ENCODE assay signal across 7 cellular contexts in the genomic region with DNA sequence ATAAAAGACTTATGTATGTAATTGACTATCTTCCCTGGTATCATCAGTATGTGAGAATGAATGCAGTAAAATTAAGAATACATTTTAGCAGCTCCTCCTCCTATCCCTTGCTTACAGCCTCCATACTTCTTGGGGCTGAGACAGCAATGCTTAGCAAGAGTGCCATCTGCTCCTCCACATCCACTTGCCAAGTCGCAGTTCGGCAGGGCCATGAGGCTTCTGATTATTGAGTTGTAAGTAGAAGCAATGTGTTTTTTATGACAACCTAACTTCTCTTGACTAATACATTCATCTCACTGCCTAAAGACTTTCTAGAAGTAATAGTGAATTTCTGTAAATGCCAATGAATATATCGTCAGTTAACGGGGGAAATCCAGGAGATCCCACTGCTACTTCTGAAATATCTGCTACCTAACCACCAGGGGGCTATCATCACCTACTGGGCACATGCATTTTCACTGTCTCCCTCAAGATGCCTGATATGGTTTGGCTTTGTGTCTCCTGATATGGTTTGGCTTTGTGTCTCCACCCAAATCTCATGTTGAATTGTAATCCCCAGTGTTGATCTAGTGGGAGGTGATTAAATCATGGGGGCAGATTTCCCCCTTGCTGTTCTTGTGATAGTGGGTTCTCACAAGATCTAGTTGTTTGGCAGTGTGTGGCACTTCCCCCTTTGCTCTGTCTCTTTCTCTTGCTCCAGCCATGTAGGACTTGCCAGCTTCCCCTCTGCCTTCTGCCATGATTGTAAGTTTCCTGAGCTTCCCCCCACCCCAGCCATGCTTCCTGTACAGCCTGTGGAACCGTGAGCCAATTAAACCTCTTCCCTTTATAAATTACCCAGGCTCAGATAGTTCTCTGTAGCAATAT. TPM values are rescaled to one million over a fixed set of nuclear protein-coding genes. Genes with fewer than 3 reads are reported as not detected.
A peak's percentile ranks its signal among the peaks of the same experiment; 100 is the strongest.
DNase-seq lines count a peak whose midpoint lies in the region; ATAC-seq, FAIRE-seq and TF ChIP-seq lines count a peak whose summit lies in the region.

No MANE protein-coding gene starts in this region.

- H3K27me3 ChIP-seq in pancreas: no peaks in the 10 kb centered on the region

- H3K27ac ChIP-seq in caudate nucleus (ENCODE audit: low read depth, low read length) (no peak overlapping the region), pancreas (no peak overlapping the region)

- no peaks in the 10 kb centered on the region for H3K9me3 ChIP-seq in pancreas

- FAIRE-seq in pancreas (lab: Jason Lieb, UNC): no peak

- intact Hi-C loops in pancreas (cut with DNase I): no loop called here

- H3K36me3 ChIP-seq in pancreas: no peaks in the 10 kb centered on the region

- WGBS in pancreas, 2 donors: 71 to 73% methylated on average over 5 of the region's 5 CpGs

- no peak overlapping the region for H3K4me3 ChIP-seq in foreskin fibroblast (ENCODE audit: low read depth in 1 of 2, low read length in 2 of 2)
- no peak overlapping the region for H3K4me3 ChIP-seq in pancreas

- peak; percentile 55 for ATAC-seq in GM21619 (IDR thresholded peaks at IDR 0.05; ENCODE audit: unreplicated experiment)
- ATAC-seq in pancreas: no peak

- TF ChIP-seq CTCF in foreskin fibroblast (IDR thresholded peaks at IDR 0.05; ENCODE audit: low read depth, low read length) (peak; percentile 38), pancreas (IDR thresholded peaks at IDR 0.05) (no peak)

- DNase-seq in GM03348 (ENCODE audit: low spot score): peak; percentile 7
- peak; percentile 11 for DNase-seq in NCI-H82 treated with DMSO at 0.1 percent for 48 hours (lab: John Stamatoyannopoulos, UW; ENCODE audit: unreplicated experiment)
- peak in 1 of 2 donors; percentile 46 for DNase-seq in foreskin fibroblast
- DNase-seq in caudate nucleus (lab: John Stamatoyannopoulos, UW): no peak
- DNase-seq in NCI-H1436 treated with DMSO at 0.1 percent for 48 hours (lab: John Stamatoyannopoulos, UW): no peak
- no peak for DNase-seq in pancreas

- H3K4me1 ChIP-seq in pancreas: no peaks in the 10 kb centered on the region

RNA-seq across cellular contexts. Expression of gene EXTL2, which starts 59.6 kb away (rescaled TPM):
- 1 to 10 TPM; 3.6 to 6.9 (median 5.8) TPM for total RNA-seq in pancreas
- 1 to 10 TPM; 6.5 to 8.8 TPM for polyA plus RNA-seq in pancreas

Comparison
In these comparisons a context has a peak if more than half of its experiments do, and no peak if none do; other contexts are left out.
1. DNase-seq: peak in GM03348 (single experiment) and NCI-H82 treated with DMSO at 0.1 percent for 48 hours (single experiment); none in caudate nucleus (0 of 61), NCI-H1436 treated with DMSO at 0.1 percent for 48 hours (single experiment) and pancreas (0 of 6).